In genomic region chr20:33680681-33681080, GRCh38 we compare ENCODE assay signal across 15 cellular contexts.
DNase-seq lines count a peak whose midpoint lies in the region; TF ChIP-seq lines count a peak whose summit lies in the region.
"Had no signal": no experiment of that assay in that cellular context is flagged by ENCODE, and none has a peak within 500 bp of the region (broad histone marks: within the 10 kb centered on the region; RNA-seq: fewer than 3 reads in every experiment).

No MANE protein-coding gene starts in this region.

- H3K4me1 ChIP-seq in BLaER1 = peaks cover 74% of the 10 kb centered on the region

- H3F3A ChIP-seq in SU-DHL-6 (ENCODE audit: insufficient read depth) = peaks cover 70% of the 10 kb centered on the region

- H3K4me3 ChIP-seq in BLaER1 (no peak overlapping the region), SU-DHL-6 (ENCODE audit: insufficient read depth, low read length, poor library complexity, severe bottlenecking) (no peak overlapping the region)
- H3K4me3 ChIP-seq: left lung, smooth muscle cell, vagina had no signal

- H3K9me3 ChIP-seq in BLaER1 (no peaks in the 10 kb centered on the region), SU-DHL-6 (ENCODE audit: insufficient read depth, low read length) (no peaks in the 10 kb centered on the region)
- H3K9me3 ChIP-seq: left lung, vagina had no signal

- H3K79me2 ChIP-seq in SU-DHL-6 (ENCODE audit: insufficient read depth, low read length) = peaks cover 51% of the 10 kb centered on the region

- no peak for TF ChIP-seq CTCF in SU-DHL-6 (IDR thresholded peaks at IDR 0.05; ENCODE audit: insufficient read depth, low read length, poor library complexity, severe bottlenecking)

- H3K4me2 ChIP-seq in BLaER1 (peak overlapping the region; percentile 62), SU-DHL-6 (ENCODE audit: low read depth, low read length, poor library complexity, severe bottlenecking) (peak overlapping the region; percentile 61)
- H3K4me2 ChIP-seq: smooth muscle cell had no signal

- DNase-seq in 8988T = peak; percentile 14
- peak; percentile 86 for DNase-seq in fibroblast of gingiva (ENCODE audit: low read depth)
- DNase-seq in GM19238 (ENCODE audit: insufficient read length, low spot score) = no peak
- DNase-seq in COR-L47 (lab: John Stamatoyannopoulos, UW) = no peak
- no peak for DNase-seq in stimulated activated CD4-positive, alpha-beta T cell treated with anti-CD3 and anti-CD28 coated beads, Interleukin-4, amount 100 ng/mL, for 1 hour
- DNase-seq: anterior cingulate cortex; HFFc6; left lung; NCI-H1105 treated with DMSO at 0.1 percent for 48 hours; stimulated activated naive CD4-positive, alpha-beta T cell treated with Interleukin-2 at 50 U/mL for 16 hours had no signal

- H4K20me1 ChIP-seq in BLaER1 (peaks cover 94% of the 10 kb centered on the region), SU-DHL-6 (ENCODE audit: low read depth, low read length) (no peaks in the 10 kb centered on the region)

- H3K36me3 ChIP-seq in BLaER1 (peaks cover 68% of the 10 kb centered on the region), SU-DHL-6 (ENCODE audit: low read length) (0 out of 2 replicates have a peak, but pooled peaks cover 10% of the 10 kb centered on the region)
- H3K36me3 ChIP-seq: left lung, vagina had no signal

- no peak overlapping the region for H2AFZ ChIP-seq in SU-DHL-6 (ENCODE audit: low read depth, low read length, severe bottlenecking)

- H3K27me3 ChIP-seq in BLaER1 (no peaks in the 10 kb centered on the region), SU-DHL-6 (ENCODE audit: low read length) (no peaks in the 10 kb centered on the region)
- H3K27me3 ChIP-seq: left lung, vagina had no signal

- 0 out of 2 replicates have a peak overlapping the region, but pooled peaks have one; percentile 12 for H3K9ac ChIP-seq in BLaER1
- peak overlapping the region; percentile 52 for H3K9ac ChIP-seq in SU-DHL-6 (ENCODE audit: low read length)

- H3K27ac ChIP-seq in BLaER1 = peak overlapping the region; percentile 54; the same call in 1 of the 2 replicates
- peak overlapping the region; percentile 94 for H3K27ac ChIP-seq in SU-DHL-6 (ENCODE audit: low read depth, low read length)
- H3K27ac ChIP-seq: left lung, vagina, VCaP had no signal

- no peaks in the 10 kb centered on the region for H3K9me2 ChIP-seq in SU-DHL-6 (replicated peaks; ENCODE audit: insufficient read depth, low read length)

Comparison
In these comparisons a context has a peak if more than half of its experiments do, and no peak if none do; other contexts are left out.
1. DNase-seq: peak in 8988T (single experiment) and fibroblast of gingiva (single experiment); none in GM19238 (single experiment), COR-L47 (single experiment) and stimulated activated CD4-positive, alpha-beta T cell treated with anti-CD3 and anti-CD28 coated beads, Interleukin-4, amount 100 ng/mL, for 1 hour (single experiment).